6 cellular contexts compared by ENCODE assay signal in genomic region chr16:30996324-30996999, GRCh38. TPM values are rescaled to one million over a fixed set of nuclear protein-coding genes. Genes with fewer than 3 reads are reported as not detected.
DNase-seq lines count a peak whose midpoint lies in the region; ATAC-seq, FAIRE-seq and TF ChIP-seq lines count a peak whose summit lies in the region.

No MANE protein-coding gene starts in this region.

- no peaks in the 10 kb centered on the region for H3K9me3 Mint-ChIP-seq in T-helper 2 cell treated with Interferon-gamma antibody and Interleukin-4, amounts not matched to agents 5 μg/mL and 100 μg/mL, for 36 hours

- H3K79me2 ChIP-seq in fibroblast of lung (ENCODE audit: control insufficient read depth, insufficient read depth, low read length), result no peaks in the 10 kb centered on the region

- WGBS in stomach, 5 donors, result 17 to 26% (median 19%) methylated on average over 10 to 25 of the region's 25 CpGs

- H3K9ac ChIP-seq in fibroblast of lung (ENCODE audit: insufficient read depth, low read length), result peak overlapping the region; percentile 75

- H3K36me3 ChIP-seq in fibroblast of lung (ENCODE audit: control insufficient read depth, insufficient read depth, low read length) (peaks cover 4% of the 10 kb centered on the region), stomach (no peaks in the 10 kb centered on the region)

- DNase-seq in T-helper 2 cell treated with Interferon-gamma antibody and Interleukin-4, amounts not matched to agents 5 μg/mL and 100 μg/mL, for 36 hours (ENCODE audit: low spot score), result no peak
- no peak for DNase-seq in T-helper 2 cell
- DNase-seq in fibroblast of lung (ENCODE audit: low read depth in 2 of 2), result no peak
- DNase-seq in stomach, result no peak
- DNase-seq in GM19239 (ENCODE audit: insufficient read length, low spot score), result no peak

- intact Hi-C loops in stomach (cut with DNase I; ENCODE audit: low total_unique reads), result no loop called here

- TF ChIP-seq CTCF in fibroblast of lung (conservative IDR thresholded peaks at IDR 0.05 in 1 of 2, IDR thresholded peaks at IDR 0.05 in 1 of 2; ENCODE audit: low read depth in 1 of 2, low read length in 2 of 2) (no peak), stomach (IDR thresholded peaks at IDR 0.05) (no peak)

- no peaks in the 10 kb centered on the region for H3K27me3 ChIP-seq in fibroblast of lung (ENCODE audit: control insufficient read depth, insufficient read depth, low read length)
- H3K27me3 ChIP-seq in stomach, result peaks cover 0 to 16% (median 5%) of the 10 kb centered on the region in 3 donors

- peaks cover 4% of the 10 kb centered on the region for H3K27me3 Mint-ChIP-seq in T-helper 2 cell treated with Interferon-gamma antibody and Interleukin-4, amounts not matched to agents 5 μg/mL and 100 μg/mL, for 36 hours (ENCODE audit: low read depth)

- peak overlapping the region; percentile 89 for H3K4me3 Mint-ChIP-seq in T-helper 2 cell treated with Interferon-gamma antibody and Interleukin-4, amounts not matched to agents 5 μg/mL and 100 μg/mL, for 36 hours

- ATAC-seq in HG03342 (IDR thresholded peaks at IDR 0.05; ENCODE audit: unreplicated experiment), result no peak

- H3K9me3 ChIP-seq in fibroblast of lung (ENCODE audit: control insufficient read depth, insufficient read depth, low read depth, low read length), result no peaks in the 10 kb centered on the region
- H3K9me3 ChIP-seq in stomach, result no peaks in the 10 kb centered on the region

- peak overlapping the region; percentile 86 for H3K27ac ChIP-seq in fibroblast of lung (ENCODE audit: insufficient read depth, low read length)
- peak overlapping the region; percentile 32 to 82 (median 77) for H3K27ac ChIP-seq in stomach

- peak overlapping the region; percentile 85 for H2AFZ ChIP-seq in fibroblast of lung (ENCODE audit: low read length)

- H3K4me3 ChIP-seq in fibroblast of lung (replicated peaks in 1 of 4; ENCODE audit: control extremely low read depth in 1 of 4, insufficient read depth in 1 of 4, low read depth in 3 of 4, low read length in 4 of 4), result peak overlapping the region; percentile 55 to 71 (median 64)
- H3K4me3 ChIP-seq in stomach, result peak overlapping the region; percentile 46 to 59 (median 52)

- peak overlapping the region; percentile 96 for H3K4me2 ChIP-seq in fibroblast of lung (ENCODE audit: extremely low read depth, insufficient read depth, low read length)

- TF ChIP-seq POLR2A in stomach (IDR thresholded peaks at IDR 0.05), result no peak

- H3K36me3 Mint-ChIP-seq in T-helper 2 cell treated with Interferon-gamma antibody and Interleukin-4, amounts not matched to agents 5 μg/mL and 100 μg/mL, for 36 hours (ENCODE audit: low read depth), result no peaks in the 10 kb centered on the region

- peak overlapping the region; percentile 79 for H3K27ac Mint-ChIP-seq in T-helper 2 cell treated with Interferon-gamma antibody and Interleukin-4, amounts not matched to agents 5 μg/mL and 100 μg/mL, for 36 hours

- TF ChIP-seq EP300 in stomach (IDR thresholded peaks at IDR 0.05), result no peak

- H3K4me1 Mint-ChIP-seq in T-helper 2 cell treated with Interferon-gamma antibody and Interleukin-4, amounts not matched to agents 5 μg/mL and 100 μg/mL, for 36 hours (ENCODE audit: low read depth), result peaks cover 12% of the 10 kb centered on the region

- H3K4me1 ChIP-seq in fibroblast of lung (ENCODE audit: control insufficient read depth, extremely low read depth, insufficient read depth, low read length) (peaks cover 21% of the 10 kb centered on the region), stomach (peaks cover 14 to 19% (median 16%) of the 10 kb centered on the region in 4 donors)

- FAIRE-seq in GM19239 (lab: Jason Lieb, UNC), result no peak

- no peaks in the 10 kb centered on the region for H4K20me1 ChIP-seq in fibroblast of lung (ENCODE audit: control insufficient read depth, extremely low read depth, insufficient read depth, low read length)

RNA-seq across cellular contexts. Expression of gene HSD3B7, which starts 11.5 kb away (rescaled TPM):
- 32.9 and 47.9 TPM in 2 replicates for total RNA-seq in fibroblast of lung
- 13.2 and 15.9 TPM in 2 replicates for polyA plus RNA-seq in fibroblast of lung
- polyA plus RNA-seq in fibroblast of lung (2012), result 15.9 and 22.1 TPM in 2 replicates
- 54.4 and 72.1 TPM in 2 replicates for polyA minus RNA-seq in fibroblast of lung (ENCODE audit: low replicate concordance)
- 10 to 100 TPM in 3 of 5 donors, 1 to 10 TPM in 2; 2.9 to 52.7 (median 13.4) TPM for total RNA-seq in stomach
- 10 to 100 TPM in 1 of 3 donors, 1 to 10 TPM in 2; 4.3 to 19.5 (median 7.3) TPM for polyA plus RNA-seq in stomach

RNA-seq across cellular contexts. Expression of gene STX1B, which starts 14.0 kb away (rescaled TPM):
- total RNA-seq in fibroblast of lung (1.3 and 2.1 TPM in 2 replicates), stomach (under 1 TPM in 1 of 5 donors, not detected in 4; 0.55 TPM)
- polyA plus RNA-seq in fibroblast of lung (1.3 and 4.2 TPM in 2 replicates), stomach (under 1 TPM; 0.15 to 1.00 (median 0.78) TPM)
- polyA plus RNA-seq in fibroblast of lung (2012), result 1.4 and 4.5 TPM in 2 replicates
- 8.1 and 15.3 TPM in 2 replicates for polyA minus RNA-seq in fibroblast of lung (ENCODE audit: low replicate concordance)

RNA-seq across cellular contexts. Expression of gene STX4, which starts 36.9 kb away (rescaled TPM):
- 28.0 and 37.5 TPM in 2 replicates for total RNA-seq in fibroblast of lung
- polyA plus RNA-seq in fibroblast of lung, result 42.8 and 53.9 TPM in 2 replicates
- polyA plus RNA-seq in fibroblast of lung (2012), result 55.8 and 78.3 TPM in 2 replicates
- 104 and 156 TPM in 2 replicates for polyA minus RNA-seq in fibroblast of lung (ENCODE audit: low replicate concordance)
- 100 to 1,000 TPM in 2 of 5 donors, 10 to 100 TPM in 3; 13.8 to 254 (median 60.0) TPM for total RNA-seq in stomach
- polyA plus RNA-seq in stomach, result 10 to 100 TPM; 59.3 to 73.9 (median 60.4) TPM

RNA-seq across cellular contexts. Expression of gene SETD1A, which starts 38.9 kb away (rescaled TPM):
- total RNA-seq in fibroblast of lung, result 1.5 and 3.5 TPM in 2 replicates
- polyA plus RNA-seq in fibroblast of lung, result 1.4 and 2.3 TPM in 2 replicates
- 9.6 and 10.0 TPM in 2 replicates for polyA plus RNA-seq in fibroblast of lung (2012)
- 7.0 and 16.1 TPM in 2 replicates for polyA minus RNA-seq in fibroblast of lung (ENCODE audit: low replicate concordance)
- total RNA-seq in stomach, result 10 to 100 TPM in 3 of 5 donors, 1 to 10 TPM in 2; 4.4 to 22.2 (median 19.2) TPM
- polyA plus RNA-seq in stomach, result 1 to 10 TPM; 5.2 to 7.5 (median 5.9) TPM

RNA-seq across cellular contexts. Expression of gene ORAI3, which starts 47.6 kb away (rescaled TPM):
- 44.2 and 74.1 TPM in 2 replicates for total RNA-seq in fibroblast of lung
- polyA plus RNA-seq in fibroblast of lung, result 24.6 and 41.1 TPM in 2 replicates
- 19.0 and 29.7 TPM in 2 replicates for polyA plus RNA-seq in fibroblast of lung (2012)
- polyA minus RNA-seq in fibroblast of lung (ENCODE audit: low replicate concordance), result 35.2 and 72.6 TPM in 2 replicates
- total RNA-seq in stomach, result 10 to 100 TPM in 2 of 5 donors, 1 to 10 TPM in 2, not detected in 1; 6.7 to 14.0 (median 11.2) TPM
- 10 to 100 TPM in 2 of 3 donors, 1 to 10 TPM in 1; 7.8 to 26.0 (median 10.5) TPM for polyA plus RNA-seq in stomach
